In genomic region chr22:39244073-39244495, GRCh38 we compare ENCODE assay signal across 8 cellular contexts. TPM values are rescaled to one million over a fixed set of nuclear protein-coding genes. Genes with fewer than 3 reads are reported as not detected.
DNase-seq lines count a peak whose midpoint lies in the region; ATAC-seq and TF ChIP-seq lines count a peak whose summit lies in the region.

No MANE protein-coding gene starts in this region.

- no peak overlapping the region for H3K18ac ChIP-seq in H9 (ENCODE audit: insufficient read length, low read depth, low read length)

- peaks cover 16 to 29% of the 10 kb centered on the region in 2 experiments for H3K4me1 Mint-ChIP-seq in H9
- peaks cover 6% of the 10 kb centered on the region for H3K4me1 Mint-ChIP-seq in glutamatergic neuron (ENCODE audit: low read depth, unreplicated experiment)

- no peak overlapping the region for H4K8ac ChIP-seq in H9 (replicated peaks; ENCODE audit: insufficient read length, low read depth, low read length)

- H2BK20ac ChIP-seq in H9 (ENCODE audit: low read depth, low read length, poor library complexity, severe bottlenecking), result no peak overlapping the region

- H3K27ac Mint-ChIP-seq in H9, result no peak overlapping the region
- H3K27ac Mint-ChIP-seq in glutamatergic neuron (ENCODE audit: unreplicated experiment), result no peak overlapping the region

- ATAC-seq in GM21447 (IDR thresholded peaks at IDR 0.05; ENCODE audit: unreplicated experiment), result no peak

- H3K9me3 Mint-ChIP-seq in H9 (peaks cover 4% of the 10 kb centered on the region in 2 experiments; a peak in 3 of 5 replicates), glutamatergic neuron (ENCODE audit: unreplicated experiment) (peaks cover 10% of the 10 kb centered on the region)

- no peak overlapping the region for H4K5ac ChIP-seq in H9 (ENCODE audit: insufficient read length, low read depth, low read length)

- H3K56ac ChIP-seq in H9 (ENCODE audit: insufficient read length, low read depth, low read length), result no peak overlapping the region

- H3K4me3 Mint-ChIP-seq in H9 (peak overlapping the region; percentile 67 to 87), glutamatergic neuron (ENCODE audit: unreplicated experiment) (peak overlapping the region; percentile 79)

- no peak overlapping the region for H3K27ac ChIP-seq in H9 (ENCODE audit: insufficient read length, low read depth, low read length)

- no peaks in the 10 kb centered on the region for H3K79me2 ChIP-seq in H9 (ENCODE audit: insufficient read depth, low read length)

- peak overlapping the region; percentile 38 for H3K4me3 ChIP-seq in WI38 (ENCODE audit: low read depth, low read length)
- H3K4me3 ChIP-seq in skeletal muscle satellite cell (ENCODE audit: low read length), result peak overlapping the region; percentile 72

- H3K23ac ChIP-seq in H9 (ENCODE audit: insufficient read length, low read depth, low read length), result no peak overlapping the region

- H2BK5ac ChIP-seq in H9 (ENCODE audit: insufficient read length, low read length), result no peak overlapping the region

- no peak overlapping the region for H2BK15ac ChIP-seq in H9 (ENCODE audit: low read depth, low read length)

- no peaks in the 10 kb centered on the region for H3K79me1 ChIP-seq in H9 (ENCODE audit: insufficient read depth, low read depth, low read length, poor library complexity, severe bottlenecking)

- no peak overlapping the region for H3T11ph ChIP-seq in H9 (ENCODE audit: low read length)

- no peak overlapping the region; the same call in 1 of the 2 replicates for H3K14ac ChIP-seq in H9 (ENCODE audit: insufficient read depth, low read length)

- H3K4ac ChIP-seq in H9 (ENCODE audit: low read depth, low read length), result no peak overlapping the region

- H3K36me3 Mint-ChIP-seq in H9 (ENCODE audit: insufficient read depth in 1 of 3, low read depth in 3 of 3), result peaks cover 0 to 3% (median 2%) of the 10 kb centered on the region in 3 experiments; a peak in 2 of 7 replicates
- H3K36me3 Mint-ChIP-seq in glutamatergic neuron (ENCODE audit: unreplicated experiment), result no peaks in the 10 kb centered on the region

- H3K9me3 ChIP-seq in H9 (ENCODE audit: control insufficient read depth, low read depth, low read length) (no peaks in the 10 kb centered on the region), skeletal muscle satellite cell (replicated peaks; ENCODE audit: low read length) (no peaks in the 10 kb centered on the region)

- TF ChIP-seq CTCF in H9 (conservative IDR thresholded peaks at IDR 0.05) (no peak), WI38 (IDR thresholded peaks at IDR 0.05; ENCODE audit: low read depth, low read length) (no peak), glutamatergic neuron (IDR thresholded peaks at IDR 0.05; ENCODE audit: partially characterized antibody, unreplicated experiment) (no peak)

- H3K27me3 Mint-ChIP-seq in H9 (ENCODE audit: low read depth) (peaks cover 83% of the 10 kb centered on the region), glutamatergic neuron (ENCODE audit: unreplicated experiment) (peaks cover 20% of the 10 kb centered on the region)

- no peak for DNase-seq in H9
- DNase-seq in glutamatergic neuron, result no peak
- DNase-seq in NCI-H226, result no peak
- DNase-seq in NOMO-1 treated with DMSO at 0.1 percent for 48 hours (lab: John Stamatoyannopoulos, UW; ENCODE audit: unreplicated experiment), result no peak
- no peak for DNase-seq in NCI-H2196 (lab: John Stamatoyannopoulos, UW; ENCODE audit: unreplicated experiment)

- no peaks in the 10 kb centered on the region for H3K36me3 ChIP-seq in skeletal muscle satellite cell (ENCODE audit: insufficient read depth, low read length)

- no peak overlapping the region for H2BK120ac ChIP-seq in H9 (ENCODE audit: low read depth, low read length, poor library complexity, severe bottlenecking)

- WGBS in H9 (ENCODE audit: extremely low coverage, insufficient read length, low lambda C conversion rate), result no CpG with 5 or more reads among the region's 39 CpGs

- H3K27me3 ChIP-seq in H9 (ENCODE audit: insufficient read depth, low read length), result peaks cover 19% of the 10 kb centered on the region
- H3K27me3 ChIP-seq in skeletal muscle satellite cell (ENCODE audit: control insufficient read depth, insufficient read depth, low read length), result peaks cover 21% of the 10 kb centered on the region

- no peak overlapping the region for H2AK5ac ChIP-seq in H9 (ENCODE audit: insufficient read length, low read length)

- no peak overlapping the region for H4K91ac ChIP-seq in H9 (ENCODE audit: insufficient read length, low read depth, low read length)

- no peak overlapping the region for H2BK12ac ChIP-seq in H9 (ENCODE audit: insufficient read length, low read depth, low read length)

- H3K4me1 ChIP-seq in H9 (ENCODE audit: insufficient read depth, low read length) (no peaks in the 10 kb centered on the region), skeletal muscle satellite cell (ENCODE audit: control insufficient read depth, insufficient read depth, low read length) (peaks cover 42% of the 10 kb centered on the region)

- H3K4me2 ChIP-seq in H9 (ENCODE audit: insufficient read depth, insufficient read length, low read length), result peak overlapping the region; percentile 18
- peak overlapping the region; percentile 79 for H3K4me2 ChIP-seq in skeletal muscle satellite cell (ENCODE audit: low read length)

- H4K20me1 ChIP-seq in H9 (ENCODE audit: control insufficient read depth, insufficient read depth, insufficient read length), result peaks cover 4% of the 10 kb centered on the region

- peaks cover 18% of the 10 kb centered on the region for H3K23me2 ChIP-seq in H9 (ENCODE audit: insufficient read length, low read depth, low read length, poor library complexity, severe bottlenecking)

- H3K9ac ChIP-seq in H9 (ENCODE audit: extremely low read depth, insufficient read length, low read length) (no peak overlapping the region), skeletal muscle satellite cell (ENCODE audit: low read depth, low read length) (peak overlapping the region; percentile 30)

- no peak overlapping the region for H2AFZ ChIP-seq in H9 (ENCODE audit: low read length)

RNA-seq across cellular contexts. Expression of gene PDGFB, which starts 0.7 kb away (rescaled TPM):
- 6.1 and 7.1 TPM in 2 replicates for total RNA-seq in H9 (2021)
- 0.44 TPM for total RNA-seq in glutamatergic neuron (ENCODE audit: unreplicated experiment)
- total RNA-seq in skeletal muscle satellite cell (2012; rRNA removed), result 0.25 and 0.87 TPM in 2 replicates
